In the genomic region with DNA sequence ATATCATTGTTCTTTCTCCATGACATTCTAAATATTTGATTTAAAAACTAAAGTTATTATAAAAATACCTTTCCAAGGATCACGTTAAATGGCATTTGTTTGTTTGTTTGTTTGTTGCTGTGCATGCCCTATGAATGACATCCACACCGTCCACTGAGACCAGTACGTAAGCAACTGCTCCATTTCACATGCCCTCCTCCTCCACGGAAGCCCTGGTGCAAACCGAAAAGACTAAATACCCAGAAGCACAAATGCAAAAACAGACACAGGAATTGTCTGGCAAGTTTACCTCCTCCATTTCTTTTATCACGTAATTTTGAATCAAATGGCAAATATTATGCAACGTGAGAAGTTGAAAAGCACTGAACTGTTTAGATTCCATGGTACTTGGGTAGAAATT, we compare ENCODE assay signal across 15 cellular contexts. TPM values are rescaled to one million over a fixed set of nuclear protein-coding genes. Genes with fewer than 3 reads are reported as not detected.
DNase-seq lines count a peak whose midpoint lies in the region; ATAC-seq and TF ChIP-seq lines count a peak whose summit lies in the region.
"Had no signal": no experiment of that assay in that cellular context is flagged by ENCODE, and none has a peak within 500 bp of the region (broad histone marks: within the 10 kb centered on the region; RNA-seq: fewer than 3 reads in every experiment).

No MANE protein-coding gene starts in this region.

- TF ChIP-seq CTCF in left ventricle myocardium inferior (IDR thresholded peaks at IDR 0.05; ENCODE audit: borderline replicate concordance): no peak
- no peak for TF ChIP-seq CTCF in upper lobe of left lung (IDR thresholded peaks at IDR 0.05)
- no peak for TF ChIP-seq CTCF in heart right ventricle (IDR thresholded peaks at IDR 0.05)

- H3K9me3 ChIP-seq in left ventricle myocardium inferior (replicated peaks) (no peaks in the 10 kb centered on the region), upper lobe of left lung (no peaks in the 10 kb centered on the region), heart right ventricle (no peaks in the 10 kb centered on the region)
- H3K9me3 ChIP-seq: A549, right atrium auricular region, SJSA1, tibial nerve had no signal

- H3K4me3 ChIP-seq in left ventricle myocardium inferior (no peak overlapping the region), upper lobe of left lung (no peak overlapping the region), heart right ventricle (no peak overlapping the region)
- H3K4me3 ChIP-seq: A549, right atrium auricular region, tibial nerve had no signal

- no peak for DNase-seq in left ventricle myocardium inferior
- DNase-seq in Right ventricle myocardium superior: no peak
- DNase-seq in RPMI7951 (ENCODE audit: low read depth): peak; percentile 40
- peak; percentile 15 for DNase-seq in islet precursor cell
- no peak for DNase-seq in upper lobe of left lung
- no peak for DNase-seq in Ammon's horn (ENCODE audit: low spot score)
- DNase-seq in heart right ventricle: no peak
- DNase-seq: activated T-cell treated with anti-CD3 and anti-CD28 coated beads, Interleukin-2, amount 50 U/mL, for 1 hour; nephron progenitor cell; stimulated activated CD4-positive, alpha-beta T cell treated with anti-CD3 and anti-CD28 coated beads, Interleukin-1b, Interleukin-23, amount 100 ng/mL, for 48 hours had no signal

- H3K4me1 ChIP-seq in left ventricle myocardium inferior (peaks cover 98% of the 10 kb centered on the region), upper lobe of left lung (peaks cover 69 to 77% (median 73%) of the 10 kb centered on the region in 4 donors), heart right ventricle (peaks cover 16 to 98% (median 89%) of the 10 kb centered on the region in 9 donors)
- H3K4me1 ChIP-seq: A549 had no signal

- no peak for TF ChIP-seq POLR2A in upper lobe of left lung (IDR thresholded peaks at IDR 0.05)

- intact Hi-C loops in left ventricle myocardium inferior (cut with micrococcal nuclease): no loop called here
- intact Hi-C loops in Right ventricle myocardium superior (cut with DNase I): no loop called here
- intact Hi-C loops in heart right ventricle (cut with DNase I): no loop called here

- H3K27ac ChIP-seq in left ventricle myocardium inferior (replicated peaks) (peak overlapping the region; percentile 87), upper lobe of left lung (peak overlapping the region; percentile 26 to 87 (median 52)), heart right ventricle (peak overlapping the region in 4 of 10 donors; percentile 42 to 89 (median 84))
- H3K27ac ChIP-seq: A549 had no signal

- H3K27me3 ChIP-seq in left ventricle myocardium inferior (ENCODE audit: low read depth) (no peaks in the 10 kb centered on the region), upper lobe of left lung (no peaks in the 10 kb centered on the region), heart right ventricle (no peaks in the 10 kb centered on the region)
- H3K27me3 ChIP-seq: right atrium auricular region, SJSA1, tibial nerve had no signal

- WGBS in upper lobe of left lung, 2 donors: 55 to 58% methylated on average over 7 of the region's 7 CpGs
- 47 to 64% methylated on average over 7 of the region's 7 CpGs for WGBS in heart right ventricle, 2 donors

- ATAC-seq in Right ventricle myocardium superior (ENCODE audit: poor library complexity): no peak
- ATAC-seq in upper lobe of left lung (ENCODE audit: low FRiP score in 2 of 2): no peak
- no peak for ATAC-seq in GM21619 (IDR thresholded peaks at IDR 0.05; ENCODE audit: unreplicated experiment)
- no peak for ATAC-seq in heart right ventricle
- ATAC-seq: A549 had no signal

- H3K36me3 ChIP-seq in left ventricle myocardium inferior (peaks cover 5% of the 10 kb centered on the region), upper lobe of left lung (peaks cover 0 to 6% (median 1%) of the 10 kb centered on the region in 4 donors), heart right ventricle (peaks cover 0 to 18% (median 0%) of the 10 kb centered on the region in 9 donors)
- H3K36me3 ChIP-seq: right atrium auricular region, tibial nerve had no signal

- TF ChIP-seq EP300 in upper lobe of left lung (IDR thresholded peaks at IDR 0.05): no peak

RNA-seq across cellular contexts. Expression of gene IRF2, which starts 23.6 kb away (rescaled TPM):
- 25.9 TPM for total RNA-seq in left ventricle myocardium inferior
- total RNA-seq in Right ventricle myocardium superior: 27.2 TPM
- 24.9 and 43.3 TPM in 2 replicates for total RNA-seq in RPMI7951 (2014; rRNA removed; shearing (Covaris generic))
- 10 to 100 TPM; 25.5 to 46.1 (median 41.7) TPM for total RNA-seq in upper lobe of left lung
- 10 to 100 TPM; 18.3 to 41.4 (median 29.0) TPM for total RNA-seq in heart right ventricle
- 10 to 100 TPM in 1 of 2 donors, 1 to 10 TPM in 1; 9.3 to 13.0 TPM for polyA plus RNA-seq in heart right ventricle

Comparison
In these comparisons a context has a peak if more than half of its experiments do, and no peak if none do; other contexts are left out.
1. DNase-seq: peak in RPMI7951 (single experiment) and islet precursor cell (single experiment); none in left ventricle myocardium inferior (single experiment), Right ventricle myocardium superior (single experiment), upper lobe of left lung (0 of 2), Ammon's horn (single experiment) and heart right ventricle (0 of 2).